Comparison of ENCODE assay signal across 9 cellular contexts in the genomic region with DNA sequence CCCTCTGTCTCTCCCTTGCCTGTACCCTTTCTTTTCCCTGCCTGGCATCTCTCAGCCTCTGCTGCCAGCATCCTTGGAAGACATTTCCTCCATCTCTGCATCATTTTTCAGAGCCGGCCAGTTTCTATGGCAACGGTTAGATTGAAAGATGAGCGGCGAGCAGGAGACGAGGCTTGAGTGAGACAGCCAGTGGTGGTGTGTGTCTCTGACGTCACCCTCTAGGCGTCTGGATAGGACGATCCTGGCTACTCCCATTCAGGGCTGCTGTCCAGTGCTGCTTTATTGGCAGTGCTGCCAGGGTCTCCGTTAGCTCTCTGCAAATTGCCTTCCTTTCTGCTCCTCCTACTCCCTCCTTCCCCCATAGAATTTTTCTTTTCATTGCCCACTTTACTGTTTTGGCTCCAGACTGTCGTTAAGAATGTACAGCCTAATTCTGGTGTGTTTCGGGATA. TPM values are rescaled to one million over a fixed set of nuclear protein-coding genes. Genes with fewer than 3 reads are reported as not detected.
DNase-seq lines count a peak whose midpoint lies in the region; ATAC-seq, FAIRE-seq and TF ChIP-seq lines count a peak whose summit lies in the region.
"Had no signal": no experiment of that assay in that cellular context is flagged by ENCODE, and none has a peak within 500 bp of the region (broad histone marks: within the 10 kb centered on the region; RNA-seq: fewer than 3 reads in every experiment).

No MANE protein-coding gene starts in this region.

- H3K27ac ChIP-seq in pancreas: no peak overlapping the region

- H3K9me3 ChIP-seq in pancreas: no peaks in the 10 kb centered on the region

- ATAC-seq in pancreas (peak in 3 of 4 donors; percentile 60 to 78 (median 70)), GM18909 (IDR thresholded peaks at IDR 0.05; ENCODE audit: poor library complexity, unreplicated experiment) (no peak), GM19455 (IDR thresholded peaks at IDR 0.05; ENCODE audit: unreplicated experiment) (no peak), HG03135 (IDR thresholded peaks at IDR 0.05; ENCODE audit: unreplicated experiment) (no peak)

- no peaks in the 10 kb centered on the region for H3K27me3 ChIP-seq in pancreas

- intact Hi-C loops in pancreas (cut with DNase I): no loop called here

- 76 to 78% methylated on average over 11 of the region's 11 CpGs for WGBS in pancreas, 2 donors

- no peak overlapping the region for H3K4me3 ChIP-seq in pancreas

- no peaks in the 10 kb centered on the region for H3K36me3 ChIP-seq in pancreas

- H3K4me1 ChIP-seq in pancreas: no peaks in the 10 kb centered on the region

- DNase-seq in D341Med (ENCODE audit: low spot score) (peak; percentile 47), SHP77 (lab: John Stamatoyannopoulos, UW) (peak; percentile 64 to 80), glutamatergic neuron (peak; percentile 79), pancreas (no peak), KBM-7 (no peak)

- peaks cover 51% of the 10 kb centered on the region for H3K4me1 Mint-ChIP-seq in glutamatergic neuron (ENCODE audit: low read depth, unreplicated experiment)

- peak overlapping the region; percentile 77 for H3K27ac Mint-ChIP-seq in glutamatergic neuron (ENCODE audit: unreplicated experiment)

- no peak for FAIRE-seq in pancreas (lab: Jason Lieb, UNC)

- no peaks in the 10 kb centered on the region for H3K36me3 Mint-ChIP-seq in glutamatergic neuron (ENCODE audit: unreplicated experiment)

- peak overlapping the region; percentile 84 for H3K4me3 Mint-ChIP-seq in glutamatergic neuron (ENCODE audit: unreplicated experiment)
- H3K4me3 Mint-ChIP-seq: T-helper 1 cell treated with Interleukin-12 subunit alpha and Interleukin-12 subunit beta and Interleukin-4 antibody, amounts not matched to agents 30 μg/mL and 1 μg/mL, for 36 hours had no signal

- TF ChIP-seq CTCF in glutamatergic neuron (IDR thresholded peaks at IDR 0.05; ENCODE audit: partially characterized antibody, unreplicated experiment): no peak
- TF ChIP-seq CTCF in pancreas (IDR thresholded peaks at IDR 0.05): no peak

- peaks cover 14% of the 10 kb centered on the region for H3K27me3 Mint-ChIP-seq in glutamatergic neuron (ENCODE audit: unreplicated experiment)

- in situ Hi-C loops in KBM-7 (cut with MboI; ENCODE audit: low pct_unique_long_range_greater_than_20kb, low sequenced_read_pairs): no loop called here

- H3K9me3 Mint-ChIP-seq in glutamatergic neuron (ENCODE audit: unreplicated experiment): peaks cover 27% of the 10 kb centered on the region
- H3K9me3 Mint-ChIP-seq: T-helper 1 cell treated with Interleukin-12 subunit alpha and Interleukin-12 subunit beta and Interleukin-4 antibody, amounts not matched to agents 30 μg/mL and 1 μg/mL, for 36 hours had no signal

RNA-seq across cellular contexts. Expression of a gene that starts 57.9 kb away (rescaled TPM):
- 308 TPM for total RNA-seq in glutamatergic neuron (ENCODE audit: unreplicated experiment)
- 10 to 100 TPM in 4 of 6 donors, 1 to 10 TPM in 2; 9.3 to 24.3 (median 11.7) TPM for total RNA-seq in pancreas
- polyA plus RNA-seq in pancreas: 10 to 100 TPM; 10.6 to 19.7 TPM

Comparison
In these comparisons a context has a peak if more than half of its experiments do, and no peak if none do; other contexts are left out.
1. DNase-seq: peak in D341Med (single experiment), SHP77 (2 of 2) and glutamatergic neuron (single experiment); none in pancreas (0 of 6) and KBM-7 (single experiment).
2. ATAC-seq: peak in pancreas (3 of 4); none in GM18909 (single experiment), GM19455 (single experiment) and HG03135 (single experiment).
3. RNA of a gene that starts 57.9 kb away (total RNA-seq): 308 TPM in glutamatergic neuron (single experiment); 9.3 to 24.3 TPM in pancreas; every median in the first group is over 10 times any median in the second.